In the genomic region with DNA sequence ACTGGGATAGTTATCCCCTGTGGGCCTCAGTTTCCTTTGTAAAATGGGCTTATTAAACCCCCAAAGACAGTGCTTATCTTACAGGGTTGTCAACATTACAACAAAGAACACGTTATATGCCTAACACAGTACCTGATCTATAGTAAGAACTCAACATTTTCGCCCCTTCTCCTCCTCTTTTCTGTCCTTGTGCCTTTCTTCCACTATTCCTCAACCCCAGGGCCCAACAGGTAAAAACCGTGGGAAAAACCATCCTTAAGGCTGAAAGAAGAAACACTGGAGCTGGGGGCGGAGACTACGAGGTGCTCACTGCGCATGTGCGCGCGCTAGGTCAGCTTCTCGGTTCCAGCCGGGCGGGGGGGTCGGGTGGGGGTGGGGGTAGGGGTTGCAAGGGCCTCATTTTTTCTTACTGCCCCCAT, we compare ENCODE assay signal across 8 cellular contexts. TPM values are rescaled to one million over a fixed set of nuclear protein-coding genes. Genes with fewer than 3 reads are reported as not detected.
DNase-seq lines count a peak whose midpoint lies in the region; ATAC-seq and TF ChIP-seq lines count a peak whose summit lies in the region.

No MANE protein-coding gene starts in this region.

- H3K27ac ChIP-seq in right atrium auricular region, result peak overlapping the region; percentile 92 to 95
- H3K27ac ChIP-seq in rectal smooth muscle tissue (ENCODE audit: low read depth, low read length), result peak overlapping the region; percentile 95

- H3K4me1 Mint-ChIP-seq in activated naive CD8-positive, alpha-beta T cell treated with anti-CD3 and anti-CD28 coated beads, Interleukin-2, amount 50 U/mL, for 24 hours, result peaks cover 18% of the 10 kb centered on the region

- H3K4me1 ChIP-seq in right atrium auricular region, result peaks cover 0 to 3% of the 10 kb centered on the region in 2 donors
- no peaks in the 10 kb centered on the region for H3K4me1 ChIP-seq in rectal smooth muscle tissue (ENCODE audit: control insufficient read depth, insufficient read depth, low read length)

- no peak for TF ChIP-seq CTCF in right atrium auricular region (IDR thresholded peaks at IDR 0.05)

- DNase-seq in NCI-H345 (lab: John Stamatoyannopoulos, UW) (peak; percentile 80), right atrium auricular region (ENCODE audit: low spot score) (no peak), SW480 (ENCODE audit: low spot score) (no peak)
- peak; percentile 70 for DNase-seq in activated naive CD8-positive, alpha-beta T cell treated with anti-CD3 and anti-CD28 coated beads, Interleukin-2, amount 50 U/mL, for 24 hours

- H3K4me3 ChIP-seq in right atrium auricular region (peak overlapping the region; percentile 63 to 65), rectal smooth muscle tissue (ENCODE audit: low read length) (peak overlapping the region; percentile 67)

- H3K27ac Mint-ChIP-seq in activated naive CD8-positive, alpha-beta T cell treated with anti-CD3 and anti-CD28 coated beads, Interleukin-2, amount 50 U/mL, for 24 hours, result peak overlapping the region; percentile 69

- H3K4me3 Mint-ChIP-seq in activated naive CD8-positive, alpha-beta T cell treated with anti-CD3 and anti-CD28 coated beads, Interleukin-2, amount 50 U/mL, for 24 hours, result peak overlapping the region; percentile 87

- ATAC-seq in GM18499 (IDR thresholded peaks at IDR 0.05; ENCODE audit: insufficient read depth, unreplicated experiment) (peak; percentile 21), HG02938 (IDR thresholded peaks at IDR 0.05; ENCODE audit: unreplicated experiment) (peak; percentile 19), HG03571 (IDR thresholded peaks at IDR 0.05; ENCODE audit: unreplicated experiment) (no peak)
- no peak for ATAC-seq in activated naive CD8-positive, alpha-beta T cell treated with anti-CD3 and anti-CD28 coated beads, Interleukin-2, amount 50 U/mL, for 24 hours

- H3K9me3 Mint-ChIP-seq in activated naive CD8-positive, alpha-beta T cell treated with anti-CD3 and anti-CD28 coated beads, Interleukin-2, amount 50 U/mL, for 24 hours, result no peaks in the 10 kb centered on the region

- peaks cover 5% of the 10 kb centered on the region for H3K36me3 Mint-ChIP-seq in activated naive CD8-positive, alpha-beta T cell treated with anti-CD3 and anti-CD28 coated beads, Interleukin-2, amount 50 U/mL, for 24 hours (ENCODE audit: low read depth)

- no peaks in the 10 kb centered on the region for H3K36me3 ChIP-seq in right atrium auricular region
- no peaks in the 10 kb centered on the region for H3K36me3 ChIP-seq in rectal smooth muscle tissue (ENCODE audit: control insufficient read depth, insufficient read depth, low read length)

- H3K27me3 Mint-ChIP-seq in activated naive CD8-positive, alpha-beta T cell treated with anti-CD3 and anti-CD28 coated beads, Interleukin-2, amount 50 U/mL, for 24 hours, result no peaks in the 10 kb centered on the region

- H3K27me3 ChIP-seq in right atrium auricular region (no peaks in the 10 kb centered on the region), rectal smooth muscle tissue (ENCODE audit: control insufficient read depth, insufficient read depth, low read length) (no peaks in the 10 kb centered on the region)

- H3K9ac ChIP-seq in rectal smooth muscle tissue (ENCODE audit: low read length), result no peak overlapping the region

- H3K9me3 ChIP-seq in right atrium auricular region, result no peaks in the 10 kb centered on the region

RNA-seq across cellular contexts. Expression of a gene that starts 0.4 kb away (rescaled TPM):
- total RNA-seq in right atrium auricular region, result 10 to 100 TPM; 19.6 to 22.0 TPM

Comparison
In these comparisons a context has a peak if more than half of its experiments do, and no peak if none do; other contexts are left out.
1. ATAC-seq: peak in GM18499 (single experiment) and HG02938 (single experiment); none in activated naive CD8-positive, alpha-beta T cell treated with anti-CD3 and anti-CD28 coated beads, Interleukin-2, amount 50 U/mL, for 24 hours (single experiment) and HG03571 (single experiment).
2. DNase-seq: peak in NCI-H345 (single experiment) and activated naive CD8-positive, alpha-beta T cell treated with anti-CD3 and anti-CD28 coated beads, Interleukin-2, amount 50 U/mL, for 24 hours (single experiment); none in right atrium auricular region (single experiment) and SW480 (single experiment).